ENCODE assay signal across 1 cellular context in genomic region chr20:63268671-63269439, GRCh38.
TF ChIP-seq lines count a peak whose summit lies in the region.

No MANE protein-coding gene starts in this region.

TF ChIP-seq in SK-N-SH, 30 proteins besides CTCF, POLR2A, EP300 and RAD21:
- TF ChIP-seq USF2 (IDR thresholded peaks at IDR 0.05; ENCODE audit: borderline replicate concordance, low read depth, low read length) (no peak), FOXJ3 (CRISPR knock-in tag; IDR thresholded peaks at IDR 0.05) (no peak), YY1 (IDR thresholded peaks at IDR 0.05; ENCODE audit: low read depth) (no peak)
